ENCODE assay signal across 8 cellular contexts in genomic region chr22:32644252-32645100, GRCh38.
DNase-seq lines count a peak whose midpoint lies in the region; ATAC-seq lines count a peak whose summit lies in the region.

No MANE protein-coding gene starts in this region.

- H3K9me3 Mint-ChIP-seq in activated naive CD8-positive, alpha-beta T cell treated with anti-CD3 and anti-CD28 coated beads, Interleukin-2, amount 10 ng/mL, durations not matched to agents 7 days and 5 days, result no peaks in the 10 kb centered on the region

- peak overlapping the region; percentile 66 for H3K27ac Mint-ChIP-seq in activated naive CD8-positive, alpha-beta T cell treated with anti-CD3 and anti-CD28 coated beads, Interleukin-2, amount 10 ng/mL, durations not matched to agents 7 days and 5 days

- peak overlapping the region; percentile 58 for H3K4me3 Mint-ChIP-seq in activated naive CD8-positive, alpha-beta T cell treated with anti-CD3 and anti-CD28 coated beads, Interleukin-2, amount 10 ng/mL, durations not matched to agents 7 days and 5 days

- no peaks in the 10 kb centered on the region for H3K36me3 Mint-ChIP-seq in activated naive CD8-positive, alpha-beta T cell treated with anti-CD3 and anti-CD28 coated beads, Interleukin-2, amount 10 ng/mL, durations not matched to agents 7 days and 5 days

- peak; percentile 72 for DNase-seq in activated CD8-positive, alpha-beta memory T cell treated with anti-CD3 and anti-CD28 coated beads for 24 hours
- DNase-seq in activated CD8-positive, alpha-beta memory T cell treated with anti-CD3 and anti-CD28 coated beads, Interleukin-2, amount 50 U/mL, for 4 hours, result no peak
- peak; percentile 45 for DNase-seq in activated naive CD8-positive, alpha-beta T cell treated with anti-CD3 and anti-CD28 coated beads, Interleukin-2, amount 10 ng/mL, durations not matched to agents 7 days and 5 days
- DNase-seq in kidney tubule cell (ENCODE audit: low spot score) (peak; percentile 87), T-helper 9 cell (no peak)
- DNase-seq in stimulated activated CD4-positive, alpha-beta T cell treated with anti-CD3 and anti-CD28 coated beads, TNF-alpha, amount 100 ng/mL, for 4 hours (ENCODE audit: low read depth in 3 of 3), result peak in 2 of 3 experiments; percentile 9 to 18

- POLR2A ChIA-PET in activated naive CD8-positive, alpha-beta T cell treated with anti-CD3 and anti-CD28 coated beads, Interleukin-2, amount 10 ng/mL, durations not matched to agents 7 days and 5 days (lab: Charles Lee), result no interaction called here

- peak; percentile 85 for ATAC-seq in activated naive CD8-positive, alpha-beta T cell treated with anti-CD3 and anti-CD28 coated beads, Interleukin-2, amount 10 ng/mL, durations not matched to agents 7 days and 5 days (ENCODE audit: low read depth)
- ATAC-seq in GM18909 (IDR thresholded peaks at IDR 0.05; ENCODE audit: poor library complexity, unreplicated experiment), result no peak
- no peak for ATAC-seq in HG02884 (IDR thresholded peaks at IDR 0.05; ENCODE audit: unreplicated experiment)

- peaks cover 2% of the 10 kb centered on the region for H3K27me3 Mint-ChIP-seq in activated naive CD8-positive, alpha-beta T cell treated with anti-CD3 and anti-CD28 coated beads, Interleukin-2, amount 10 ng/mL, durations not matched to agents 7 days and 5 days

- H3K4me1 Mint-ChIP-seq in activated naive CD8-positive, alpha-beta T cell treated with anti-CD3 and anti-CD28 coated beads, Interleukin-2, amount 10 ng/mL, durations not matched to agents 7 days and 5 days, result peaks cover 13% of the 10 kb centered on the region

Comparison
In these comparisons a context has a peak if more than half of its experiments do, and no peak if none do; other contexts are left out.
1. DNase-seq: peak in activated CD8-positive, alpha-beta memory T cell treated with anti-CD3 and anti-CD28 coated beads for 24 hours (single experiment), activated naive CD8-positive, alpha-beta T cell treated with anti-CD3 and anti-CD28 coated beads, Interleukin-2, amount 10 ng/mL, durations not matched to agents 7 days and 5 days (single experiment), kidney tubule cell (single experiment) and stimulated activated CD4-positive, alpha-beta T cell treated with anti-CD3 and anti-CD28 coated beads, TNF-alpha, amount 100 ng/mL, for 4 hours (2 of 3); none in activated CD8-positive, alpha-beta memory T cell treated with anti-CD3 and anti-CD28 coated beads, Interleukin-2, amount 50 U/mL, for 4 hours (single experiment) and T-helper 9 cell (single experiment).